In genomic region chr22:33986167-33986771, GRCh38 we compare ENCODE assay signal across 14 cellular contexts.
DNase-seq lines count a peak whose midpoint lies in the region; ATAC-seq and TF ChIP-seq lines count a peak whose summit lies in the region.
"Had no signal": no experiment of that assay in that cellular context is flagged by ENCODE, and none has a peak within 500 bp of the region (broad histone marks: within the 10 kb centered on the region; RNA-seq: fewer than 3 reads in every experiment).

No MANE protein-coding gene starts in this region.

- H3K27ac ChIP-seq in mesendoderm (ENCODE audit: low read depth, low read length) = no peak overlapping the region
- H3K27ac ChIP-seq: HL-60 had no signal

- TF ChIP-seq CTCF in GM12865 (IDR thresholded peaks at IDR 0.05; ENCODE audit: insufficient read depth, low read depth, low read length, missing control alignments) = no peak

- H3K4me3 ChIP-seq in GM12865 (ENCODE audit: low read depth, low read length) (no peak overlapping the region), mesendoderm (ENCODE audit: low read length) (no peak overlapping the region)
- H3K4me3 ChIP-seq: K562 had no signal

- H3K18ac ChIP-seq in mesendoderm (ENCODE audit: low read length) = no peak overlapping the region

- H3K9ac ChIP-seq in mesendoderm (ENCODE audit: low read length) = no peak overlapping the region

- H2BK5ac ChIP-seq in mesendoderm (ENCODE audit: low read length) = no peak overlapping the region

- no peaks in the 10 kb centered on the region for H3K36me3 ChIP-seq in mesendoderm (ENCODE audit: control insufficient read depth, insufficient read depth, low read length)

- no peaks in the 10 kb centered on the region for H3K4me1 ChIP-seq in mesendoderm (ENCODE audit: control insufficient read depth, low read depth, low read length)

- no peak overlapping the region for H4K8ac ChIP-seq in mesendoderm (ENCODE audit: low read depth, low read length)

- H3K27me3 ChIP-seq in mesendoderm (ENCODE audit: insufficient read depth, low read length, poor library complexity) = no peaks in the 10 kb centered on the region

- no peak overlapping the region for H2AK5ac ChIP-seq in mesendoderm (ENCODE audit: low read length)

- DNase-seq in GM12865 (ENCODE audit: low read depth) (peak; percentile 67), RPMI8226 (peak; percentile 11), mesendoderm (no peak), hypothalamus (lab: John Stamatoyannopoulos, UW) (no peak), NCI-H2227 treated with DMSO at 0.1 percent for 48 hours (lab: John Stamatoyannopoulos, UW) (no peak), NCI-H748 treated with DMSO at 0.1 percent for 48 hours (lab: John Stamatoyannopoulos, UW) (no peak)
- DNase-seq: COR-L47, NCI-H446, SHP77 treated with DMSO at 0.1 percent for 48 hours had no signal

- ATAC-seq in GM21390 (IDR thresholded peaks at IDR 0.05; ENCODE audit: unreplicated experiment) (peak; percentile 65), HG03196 (IDR thresholded peaks at IDR 0.05; ENCODE audit: unreplicated experiment) (no peak)
- ATAC-seq: HCT116, K562 had no signal

- H3K79me1 ChIP-seq in mesendoderm (ENCODE audit: low read length) = no peaks in the 10 kb centered on the region

- H3K23ac ChIP-seq in mesendoderm (ENCODE audit: low read length) = no peak overlapping the region

- H3K56ac ChIP-seq in mesendoderm (ENCODE audit: low read length) = no peak overlapping the region

- WGBS in mesendoderm (ENCODE audit: extremely low coverage, insufficient coverage, low lambda C conversion rate) = no CpG with 5 or more reads among the region's 6 CpGs

- H2BK15ac ChIP-seq in mesendoderm (replicated peaks; ENCODE audit: low read depth) = no peak overlapping the region

- no peak overlapping the region for H2BK120ac ChIP-seq in mesendoderm (ENCODE audit: low read depth, low read length)

- no peaks in the 10 kb centered on the region for H3K79me2 ChIP-seq in mesendoderm (ENCODE audit: control insufficient read depth, insufficient read depth, low read length)

- peak overlapping the region; percentile 7 for H3K4ac ChIP-seq in mesendoderm (ENCODE audit: low read depth, low read length)

- no peak overlapping the region for H3K4me2 ChIP-seq in mesendoderm (ENCODE audit: low read length)

- H4K5ac ChIP-seq in mesendoderm (ENCODE audit: low read length) = no peak overlapping the region

Comparison
In these comparisons a context has a peak if more than half of its experiments do, and no peak if none do; other contexts are left out.
1. DNase-seq: peak in GM12865 (single experiment) and RPMI8226 (single experiment); none in mesendoderm (single experiment), hypothalamus (0 of 51), NCI-H2227 treated with DMSO at 0.1 percent for 48 hours (single experiment) and NCI-H748 treated with DMSO at 0.1 percent for 48 hours (single experiment).